ENCODE assay signal across 13 cellular contexts in the genomic region with DNA sequence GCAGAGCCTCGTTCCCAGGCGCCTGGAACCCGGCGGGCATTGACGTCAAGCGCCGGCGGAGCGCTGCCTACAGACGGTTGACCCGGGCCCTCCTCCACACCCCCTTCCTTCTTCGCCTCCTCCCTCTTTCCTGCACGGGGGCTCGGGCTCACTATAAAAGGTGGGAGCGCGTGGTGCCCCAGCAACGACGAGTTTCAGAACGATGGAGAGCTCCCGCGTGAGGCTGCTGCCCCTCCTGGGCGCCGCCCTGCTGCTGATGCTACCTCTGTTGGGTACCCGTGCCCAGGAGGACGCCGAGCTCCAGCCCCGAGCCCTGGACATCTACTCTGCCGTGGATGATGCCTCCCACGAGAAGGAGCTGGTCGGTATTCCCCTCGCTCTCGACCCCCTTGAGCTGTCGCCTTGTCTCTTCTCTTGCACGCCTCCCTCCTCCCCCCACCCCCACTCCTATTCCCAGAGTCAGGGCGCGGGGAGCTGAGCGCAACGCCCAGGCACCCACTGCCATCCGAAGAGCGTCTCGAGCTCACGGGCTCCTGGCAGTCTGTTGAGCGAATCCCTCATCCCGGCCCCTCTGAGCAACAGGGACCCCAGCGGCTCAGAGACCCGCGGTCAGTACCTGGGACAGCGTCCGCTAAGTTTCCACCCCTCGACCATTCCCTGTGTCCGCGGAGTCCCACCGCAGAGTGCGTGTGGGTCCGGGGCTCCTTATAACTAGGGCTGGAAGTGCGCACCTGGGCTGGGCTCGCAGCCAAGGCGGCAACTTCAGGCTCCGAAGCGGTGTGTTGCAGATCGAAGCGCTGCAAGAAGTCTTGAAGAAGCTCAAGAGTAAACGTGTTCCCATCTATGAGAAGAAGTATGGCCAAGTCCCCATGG. TPM values are rescaled to one million over a fixed set of nuclear protein-coding genes. Genes with fewer than 3 reads are reported as not detected.
A peak's percentile ranks its signal among the peaks of the same experiment; 100 is the strongest.
DNase-seq lines count a peak whose midpoint lies in the region; ATAC-seq, FAIRE-seq and TF ChIP-seq lines count a peak whose summit lies in the region.
"Had no signal": no experiment of that assay in that cellular context is flagged by ENCODE, and none has a peak within 500 bp of the region (broad histone marks: within the 10 kb centered on the region; RNA-seq: fewer than 3 reads in every experiment).

A gene (plus strand): TSS at position 184 of the 873 bp plus-strand sequence. CDS start 19 bp downstream, at position 203.

- ATAC-seq in heart left ventricle = peak in 3 of 4 donors; percentile 71 to 79 (median 74)
- ATAC-seq in HG02678 (IDR thresholded peaks at IDR 0.05; ENCODE audit: unreplicated experiment) = no peak
- no peak for ATAC-seq in HG03280 (IDR thresholded peaks at IDR 0.05; ENCODE audit: unreplicated experiment)

- H3K36me3 ChIP-seq in heart left ventricle = no peaks in the 10 kb centered on the region
- H3K36me3 ChIP-seq in left ventricle myocardium inferior = no peaks in the 10 kb centered on the region
- H3K36me3 ChIP-seq in adipocyte (ENCODE audit: control insufficient read depth, insufficient read depth, low read length, severe bottlenecking) = no peaks in the 10 kb centered on the region
- H3K36me3 ChIP-seq: colonic mucosa had no signal

- FAIRE-seq in urothelium cell line (lab: Jason Lieb, UNC) = peak; percentile 90
- FAIRE-seq: keratinocyte had no signal

- no peaks in the 10 kb centered on the region for H3K9me3 ChIP-seq in heart left ventricle
- H3K9me3 ChIP-seq in left ventricle myocardium inferior (replicated peaks) = no peaks in the 10 kb centered on the region
- H3K9me3 ChIP-seq in adipocyte (ENCODE audit: control insufficient read depth, low read length) = no peaks in the 10 kb centered on the region
- H3K9me3 ChIP-seq: colonic mucosa had no signal

- DNase-seq in heart left ventricle (peak in 1 of 5 donors; percentile 25), left ventricle myocardium inferior (no peak), adipocyte (ENCODE audit: low read depth) (peak; percentile 2), urothelium cell line (ENCODE audit: low spot score) (peak; percentile 57), GF-D8 (lab: John Stamatoyannopoulos, UW) (no peak)
- DNase-seq: CD4-positive, CD25-positive, alpha-beta regulatory T cell; colonic mucosa; NCI-H2107 had no signal

- TF ChIP-seq CTCF in heart left ventricle (IDR thresholded peaks at IDR 0.05) (no peak), left ventricle myocardium inferior (IDR thresholded peaks at IDR 0.05; ENCODE audit: borderline replicate concordance) (no peak)

- H3K27me3 ChIP-seq in heart left ventricle (peaks cover 12 to 74% (median 28%) of the 10 kb centered on the region in 9 donors), left ventricle myocardium inferior (ENCODE audit: low read depth) (peaks cover 100% of the 10 kb centered on the region), adipocyte (replicated peaks; ENCODE audit: control insufficient read depth, insufficient read depth, low read length) (peaks cover 67% of the 10 kb centered on the region)

- 4 to 8% (median 4%) methylated on average over 49 to 63 of the region's 63 CpGs for WGBS in heart left ventricle, 4 donors

- TF ChIP-seq POLR2A in heart left ventricle (IDR thresholded peaks at IDR 0.05) = no peak

- no peak within 1 kb of the TSS for H3K9ac ChIP-seq in adipocyte (ENCODE audit: low read length)

- H3K27ac ChIP-seq in heart left ventricle = no peak within 1 kb of the TSS
- no peak within 1 kb of the TSS for H3K27ac ChIP-seq in left ventricle myocardium inferior (replicated peaks)
- H3K27ac ChIP-seq: colonic mucosa had no signal

- H3K4me3 ChIP-seq in heart left ventricle (no peak within 1 kb of the TSS), left ventricle myocardium inferior (no peak within 1 kb of the TSS), adipocyte (ENCODE audit: low read length) (no peak within 1 kb of the TSS), iPS-11a (ENCODE audit: low read depth, low read length) (peak within 1 kb of the TSS; percentile 25)
- H3K4me3 ChIP-seq: colonic mucosa had no signal

- H3K4me1 ChIP-seq in heart left ventricle (peaks cover 0 to 8% (median 0%) of the 10 kb centered on the region in 12 donors), left ventricle myocardium inferior (peaks cover 7% of the 10 kb centered on the region), adipocyte (ENCODE audit: control insufficient read depth, insufficient read depth, low read length) (no peaks in the 10 kb centered on the region)
- H3K4me1 ChIP-seq: colonic mucosa had no signal

- intact Hi-C loops in heart left ventricle (cut with DNase I) (no loop called here), left ventricle myocardium inferior (cut with micrococcal nuclease) (no loop called here)

RNA-seq across cellular contexts. Expression of the gene that starts here (rescaled TPM):
- total RNA-seq in heart left ventricle (not detected), left ventricle myocardium inferior (not detected)
- polyA plus RNA-seq in heart left ventricle = not detected
- total RNA-seq: CD4-positive, CD25-positive, alpha-beta regulatory T cell; posterior vena cava had no signal
- polyA plus RNA-seq: CD4-positive, CD25-positive, alpha-beta regulatory T cell; keratinocyte had no signal

Comparison
In these comparisons a context has a peak if more than half of its experiments do, and no peak if none do; other contexts are left out.
1. Peak in ATAC-seq in heart left ventricle; RNA of the gene not detected or under 1 TPM.
2. DNase-seq: peak in adipocyte (single experiment) and urothelium cell line (single experiment); none in left ventricle myocardium inferior (single experiment) and GF-D8 (single experiment).